ENCODE assay signal across 2 cellular contexts in genomic region chr1:65918564-65918963, GRCh38.
TF ChIP-seq lines count a peak whose summit lies in the region.

No MANE protein-coding gene starts in this region.

TF ChIP-seq in K562, 482 proteins besides CTCF, POLR2A, EP300 and RAD21:
- TF ChIP-seq FOXJ3 (CRISPR knock-in tag; IDR thresholded peaks at IDR 0.05) (no peak), SIX5 (IDR thresholded peaks at IDR 0.05; ENCODE audit: borderline replicate concordance in 1 of 2, insufficient read depth in 1 of 2, low read depth in 1 of 2, low read length in 2 of 2) (no peak), ZNF639 (CRISPR knock-in tag; conservative IDR thresholded peaks at IDR 0.05 in 1 of 2, IDR thresholded peaks at IDR 0.05 in 1 of 2) (no peak), ZNF444 (CRISPR knock-in tag; IDR thresholded peaks at IDR 0.05) (no peak), ZFP1 (CRISPR knock-in tag; IDR thresholded peaks at IDR 0.05) (no peak), MEIS2 (IDR thresholded peaks at IDR 0.05; ENCODE audit: partially characterized antibody) (no peak), KHSRP (IDR thresholded peaks at IDR 0.05) (no peak), PHB2 (IDR thresholded peaks at IDR 0.05; ENCODE audit: low read depth) (no peak), EZH2 (IDR thresholded peaks at IDR 0.05; ENCODE audit: borderline replicate concordance, low read depth, low read length) (no peak), KAT8 (IDR thresholded peaks at IDR 0.05; ENCODE audit: low read depth) (no peak), ZNF699 (CRISPR knock-in tag; IDR thresholded peaks at IDR 0.05; ENCODE audit: insufficient replicate concordance) (no peak), ZNF584 (CRISPR knock-in tag; IDR thresholded peaks at IDR 0.05; ENCODE audit: low read depth) (no peak), GTF2F1 (IDR thresholded peaks at IDR 0.05; ENCODE audit: low read depth, low read length) (no peak), CHD4 (IDR thresholded peaks at IDR 0.05; ENCODE audit: insufficient read depth, insufficient replicate concordance, low read depth, low read length, poor library complexity, severe bottlenecking) (no peak), AFF4 (CRISPR knock-in tag; IDR thresholded peaks at IDR 0.05) (no peak), MXD1 (CRISPR knock-in tag; IDR thresholded peaks at IDR 0.05; ENCODE audit: borderline replicate concordance, poor library complexity, severe bottlenecking) (no peak), ZNF384 (IDR thresholded peaks at IDR 0.05; ENCODE audit: low read depth, low read length) (no peak)
TF ChIP-seq in K562: peak in this region for 0.

TF ChIP-seq in neural cell, 6 proteins besides CTCF, POLR2A, EP300 and RAD21:
- TF ChIP-seq EZH2 (IDR thresholded peaks at IDR 0.05; ENCODE audit: borderline replicate concordance, insufficient read depth, low read length, poor library complexity, severe bottlenecking) (no peak), REST (IDR thresholded peaks at IDR 0.05; ENCODE audit: borderline replicate concordance) (peak; percentile 50), MXI1 (conservative IDR thresholded peaks at IDR 0.05; ENCODE audit: poor library complexity, severe bottlenecking) (no peak), SMC3 (conservative IDR thresholded peaks at IDR 0.05; ENCODE audit: poor library complexity) (no peak), TAF1 (IDR thresholded peaks at IDR 0.05; ENCODE audit: low read depth) (no peak), POLR2AphosphoS5 (IDR thresholded peaks at IDR 0.05) (no peak)
